ENCODE assay signal across 8 cellular contexts in the genomic region with DNA sequence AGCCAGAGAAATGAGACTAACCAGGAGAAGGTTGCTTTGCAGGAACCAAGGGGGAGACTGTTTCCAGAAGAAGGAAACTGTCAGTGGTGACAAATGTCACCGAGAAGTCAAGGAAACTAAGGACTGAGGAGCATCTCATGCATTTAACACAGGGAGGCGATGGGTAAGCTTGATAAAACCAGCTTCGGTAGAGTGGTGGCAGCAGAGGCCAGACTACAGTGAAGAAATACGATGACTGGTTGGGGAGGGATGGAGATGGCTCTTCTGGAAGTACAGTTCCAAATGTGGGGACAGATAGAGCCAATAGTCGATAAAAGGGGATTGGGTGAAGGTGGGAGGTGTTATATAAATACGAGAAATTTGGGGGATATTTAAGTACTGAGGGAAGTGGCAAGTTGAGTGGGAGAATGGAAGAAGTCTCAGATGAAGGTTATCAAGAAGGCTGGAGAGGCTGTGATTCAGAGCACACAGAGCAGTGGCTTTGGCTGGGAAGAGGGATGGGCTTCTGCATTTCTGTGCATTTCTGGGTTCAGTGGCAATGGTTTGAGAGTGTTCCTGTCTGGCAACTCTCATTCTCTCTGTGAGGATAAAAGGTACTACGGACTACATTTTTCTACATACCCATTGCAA. TPM values are rescaled to one million over a fixed set of nuclear protein-coding genes. Genes with fewer than 3 reads are reported as not detected.
DNase-seq lines count a peak whose midpoint lies in the region; ATAC-seq, FAIRE-seq and TF ChIP-seq lines count a peak whose summit lies in the region.

No MANE protein-coding gene starts in this region.

- TF ChIP-seq CTCF in GM20000 (IDR thresholded peaks at IDR 0.05; ENCODE audit: extremely low read depth, missing control alignments), result peak; percentile 73
- TF ChIP-seq CTCF in psoas muscle (IDR thresholded peaks at IDR 0.05), result peak; percentile 31

- H3K9me3 ChIP-seq in psoas muscle, result no peaks in the 10 kb centered on the region

- 27 to 32% (median 27%) methylated on average over 7 of the region's 7 CpGs for WGBS in psoas muscle, 3 donors

- H3K27ac ChIP-seq in psoas muscle, result no peak overlapping the region

- ATAC-seq in psoas muscle, result peak in 3 of 4 donors; percentile 42 to 61 (median 54)
- no peak for ATAC-seq in HG03520 (IDR thresholded peaks at IDR 0.05; ENCODE audit: unreplicated experiment)

- no peak for FAIRE-seq in frontal cortex (lab: Jason Lieb, UNC)

- DNase-seq in EL (peak; percentile 2), GM20000 (ENCODE audit: low spot score) (peak; percentile 60), NCI-H1092 (lab: John Stamatoyannopoulos, UW) (peak; percentile 63), frontal cortex (ENCODE audit: low spot score in 2 of 2) (peak; percentile 47 to 49), psoas muscle (no peak), HuH-7.5 (ENCODE audit: low spot score) (no peak)
- peak; percentile 33 for DNase-seq in activated CD4-positive, alpha-beta T cell treated with anti-CD3 and anti-CD28 coated beads for 48 hours

- H3K36me3 ChIP-seq in psoas muscle (ENCODE audit: insufficient read depth in 1 of 2, low read depth in 1 of 2), result no peaks in the 10 kb centered on the region

- peaks cover 0 to 14% (median 3%) of the 10 kb centered on the region in 3 donors for H3K27me3 ChIP-seq in psoas muscle (ENCODE audit: insufficient read depth in 3 of 3, low read length in 2 of 3)

- intact Hi-C loops in psoas muscle (cut with DNase I), result loop anchor here in 1 of 2 donors (1.0 to 10.0 kb wide), 3 partner anchors 133 to 270 kb away; partner anchors contain the start of genes SORL1 and SORL1-AS1

- H3K4me1 ChIP-seq in psoas muscle, result no peaks in the 10 kb centered on the region

- no peak overlapping the region for H3K4me3 ChIP-seq in psoas muscle

RNA-seq across cellular contexts. Expression of gene SC5D, which starts 29.2 kb away (rescaled TPM):
- total RNA-seq in frontal cortex (170 TPM), psoas muscle (10 to 100 TPM in 1 of 4 donors, 1 to 10 TPM in 3; 7.1 to 12.5 (median 7.5) TPM)
- 10 to 100 TPM in 1 of 3 donors, 1 to 10 TPM in 2; 4.7 to 12.4 (median 5.0) TPM for polyA plus RNA-seq in psoas muscle

Comparison
In these comparisons a context has a peak if more than half of its experiments do, and no peak if none do; other contexts are left out.
1. DNase-seq: peak in EL (single experiment), GM20000 (single experiment), NCI-H1092 (single experiment), activated CD4-positive, alpha-beta T cell treated with anti-CD3 and anti-CD28 coated beads for 48 hours (single experiment) and frontal cortex (2 of 2); none in psoas muscle (0 of 2) and HuH-7.5 (single experiment).
2. RNA of gene SC5D, which starts 29.2 kb away (total RNA-seq): 170 TPM in frontal cortex (single experiment); 7.1 to 12.5 TPM in psoas muscle; every median in the first group is over 10 times any median in the second.